Comparison of ENCODE assay signal across 11 cellular contexts in the genomic region with DNA sequence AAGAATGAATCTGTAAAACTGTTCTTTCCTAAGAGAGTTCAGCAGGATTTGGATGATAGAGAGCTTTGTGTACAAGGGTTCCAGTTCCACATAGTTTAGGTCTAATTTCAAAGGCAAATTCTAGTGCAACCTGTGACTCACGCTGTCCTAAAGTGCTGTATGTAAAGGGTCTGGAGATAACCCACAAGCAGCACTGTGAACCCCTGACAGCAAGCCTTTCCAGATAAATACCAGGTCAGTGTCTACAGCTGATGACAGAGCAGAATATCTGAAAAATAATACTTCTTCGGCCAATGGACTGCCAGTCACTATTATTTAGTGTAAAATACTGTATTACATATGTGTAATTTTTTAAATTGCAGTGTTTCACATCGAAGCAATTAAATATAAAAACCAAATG. TPM values are rescaled to one million over a fixed set of nuclear protein-coding genes. Genes with fewer than 3 reads are reported as not detected.
DNase-seq lines count a peak whose midpoint lies in the region; ATAC-seq and TF ChIP-seq lines count a peak whose summit lies in the region.
"Not testable (repeated sequence)": the region's sequence is repeated elsewhere in the genome, so short reads cannot be mapped to it uniquely, and the experiment has no call there.
"Had no signal": no experiment of that assay in that cellular context is flagged by ENCODE, and none has a peak within 500 bp of the region (broad histone marks: within the 10 kb centered on the region; RNA-seq: fewer than 3 reads in every experiment).

No MANE protein-coding gene starts in this region.

- RAD21 ChIA-PET in HCT116 (lab: Charles Lee; ENCODE audit: low non-redundant PET in 1 of 2, low total read pairs in 2 of 2, uncharacterized antibody in 2 of 2, unreplicated experiment in 2 of 2), result not testable (repeated sequence)

- H3K36me3 ChIP-seq in HCT116 (ENCODE audit: control insufficient read depth in 1 of 2, insufficient read depth in 2 of 2, low read length in 2 of 2) (peaks cover 14 to 26% of the 10 kb centered on the region in 2 experiments), PC-3 (ENCODE audit: low read depth, low read length) (peaks cover 38% of the 10 kb centered on the region), heart left ventricle (peaks cover 0 to 69% (median 55%) of the 10 kb centered on the region in 9 donors), mesodermal cell (ENCODE audit: control insufficient read depth, insufficient read depth, low read length) (peaks cover 42% of the 10 kb centered on the region)

- H4K20me1 ChIP-seq in HCT116 (ENCODE audit: insufficient read depth); PC-3 (ENCODE audit: low read length): not testable (repeated sequence)

- not testable (repeated sequence) for TF ChIP-seq CTCF in HCT116 (IDR thresholded peaks at IDR 0.05 in 2 of 3, conservative IDR thresholded peaks at IDR 0.05 in 1 of 3; ENCODE audit: borderline replicate concordance in 1 of 3, insufficient read depth in 1 of 3, low read depth in 2 of 3, low read length in 2 of 3); PC-3 (conservative IDR thresholded peaks at IDR 0.05; ENCODE audit: low read depth, low read length); VCaP (conservative IDR thresholded peaks at IDR 0.05); cardiac fibroblast (IDR thresholded peaks at IDR 0.05; ENCODE audit: low read depth, low read length); fibroblast of the aortic adventitia (IDR thresholded peaks at IDR 0.05; ENCODE audit: insufficient read depth, low read length); heart left ventricle (IDR thresholded peaks at IDR 0.05)

- POLR2A ChIA-PET in HCT116 (lab: Charles Lee); PC-3 (lab: Charles Lee; ENCODE audit: unreplicated experiment): not testable (repeated sequence)

- H3F3A ChIP-seq in PC-3 (ENCODE audit: low read length, unreplicated experiment), result not testable (repeated sequence)

- not testable (repeated sequence) for H3K9me3 ChIP-seq in HCT116 (ENCODE audit: control insufficient read depth in 1 of 2, insufficient read depth in 1 of 2, low read depth in 1 of 2, low read length in 2 of 2); PC-3 (ENCODE audit: low read length); heart left ventricle; mesodermal cell (ENCODE audit: control insufficient read depth, low read length)

- CTCF ChIA-PET in HCT116 (lab: Charles Lee); PC-3 (lab: Charles Lee): not testable (repeated sequence)

- TF ChIP-seq RAD21 in HCT116 (IDR thresholded peaks at IDR 0.05; ENCODE audit: low read depth), result not testable (repeated sequence)

- not testable (repeated sequence) for DNase-seq in HCT116 (ENCODE audit: low read depth, low spot score); PC-3; heart left ventricle
- DNase-seq in cardiac fibroblast (ENCODE audit: low read depth in 2 of 2) (peak; percentile 5 to 10), fibroblast of the aortic adventitia (ENCODE audit: low read depth) (peak; percentile 31), iris pigment epithelial cell (ENCODE audit: low read depth) (peak; percentile 68)

- H3K4me1 ChIP-seq in HCT116 (ENCODE audit: control insufficient read depth in 1 of 2, insufficient read depth in 2 of 2, low read length in 2 of 2); PC-3 (ENCODE audit: insufficient read depth, low read length): not testable (repeated sequence)
- H3K4me1 ChIP-seq in heart left ventricle (peaks cover 0 to 28% (median 3%) of the 10 kb centered on the region in 12 donors), mesodermal cell (ENCODE audit: control insufficient read depth, insufficient read depth, low read length, poor library complexity, severe bottlenecking) (peaks cover 16% of the 10 kb centered on the region)

- H2AFZ ChIP-seq in HCT116 (ENCODE audit: low read depth, low read length, poor library complexity, severe bottlenecking); PC-3 (ENCODE audit: low read length): not testable (repeated sequence)

- not testable (repeated sequence) for ATAC-seq in HCT116
- ATAC-seq in PC-3 (peak; percentile 70), heart left ventricle (peak; percentile 48 to 72 (median 58))

- not testable (repeated sequence) for H3K4me3 ChIP-seq in HCT116 (replicated peaks in 1 of 2; ENCODE audit: low read depth in 1 of 2, low read length in 2 of 2); PC-3 (ENCODE audit: low read length); cardiac fibroblast (replicated peaks in 1 of 2; ENCODE audit: low read depth in 2 of 2, low read length in 2 of 2); fibroblast of the aortic adventitia (ENCODE audit: low read depth, low read length); heart left ventricle; mesodermal cell (ENCODE audit: extremely low read depth, insufficient read depth, low read length, poor library complexity, severe bottlenecking)

- not testable (repeated sequence) for H3K9me2 ChIP-seq in HCT116 (ENCODE audit: insufficient read depth); PC-3 (replicated peaks; ENCODE audit: low read length)

- not testable (repeated sequence) for TF ChIP-seq POLR2A in HCT116 (IDR thresholded peaks at IDR 0.05; ENCODE audit: borderline replicate concordance, extremely low read depth, insufficient read depth, insufficient read length); heart left ventricle (IDR thresholded peaks at IDR 0.05)

- not testable (repeated sequence) for H3K27ac ChIP-seq in HCT116 (ENCODE audit: low read depth, low read length); PC-3 (ENCODE audit: low read length); heart left ventricle
- peak overlapping the region; percentile 86 for H3K27ac ChIP-seq in VCaP
- peak overlapping the region; percentile 85 for H3K27ac ChIP-seq in mesodermal cell (ENCODE audit: low read depth, low read length, severe bottlenecking)

- H3K4me2 ChIP-seq in HCT116 (ENCODE audit: low read length); PC-3 (ENCODE audit: low read length): not testable (repeated sequence)

- H3K27me3 ChIP-seq in HCT116 (ENCODE audit: insufficient read depth, low read length); PC-3 (ENCODE audit: low read length); heart left ventricle: not testable (repeated sequence)

- WGBS in heart left ventricle, 4 donors, result 58 to 67% (median 63%) methylated on average over 2 to 3 of the region's 3 CpGs
- WGBS in mesodermal cell (ENCODE audit: insufficient coverage in 2 of 2), 2 experiments, result 86% methylated on average over 1 of the region's 3 CpGs; no CpG with 5 or more reads in 1 of the 2 experiments

- BruUV-seq in HCT116 (replicated peaks; lab: Mats Ljungman, UMichigan), result TSS peak; percentile 3
- BruUV-seq in PC-3 (replicated peaks; lab: Mats Ljungman, UMichigan), result not testable (repeated sequence)

- H3K9ac ChIP-seq in HCT116 (ENCODE audit: low read length); PC-3 (ENCODE audit: low read length): not testable (repeated sequence)

- H3K79me2 ChIP-seq in HCT116 (ENCODE audit: insufficient read depth, low read length); PC-3 (ENCODE audit: low read length): not testable (repeated sequence)

- intact Hi-C loops in HCT116 (cut with micrococcal nuclease); PC-3 (cut with micrococcal nuclease); heart left ventricle (cut with DNase I): not testable (repeated sequence)

RNA-seq across cellular contexts. Expression of a gene that starts 16.0 kb away (rescaled TPM):
- 7.5 TPM for total RNA-seq in HCT116 (2021; ENCODE audit: unreplicated experiment)
- polyA plus RNA-seq in HCT116 (2012), result 4.4 and 4.5 TPM in 2 replicates
- 15.0 and 18.2 TPM in 2 replicates for total RNA-seq in PC-3 (2014; rRNA removed)
- total RNA-seq in fibroblast of the aortic adventitia (ENCODE audit: low replicate concordance), result 2.9 and 4.3 TPM in 2 replicates
- 1 to 10 TPM; 1.2 to 6.2 (median 3.3) TPM for total RNA-seq in heart left ventricle
- 1 to 10 TPM; 1.4 to 6.0 TPM for polyA plus RNA-seq in heart left ventricle
- polyA plus RNA-seq in mesodermal cell (2013, experiment 1 of 2), result 4.9 TPM
- 3.5 TPM for polyA plus RNA-seq in mesodermal cell (2013, experiment 2 of 2)

RNA-seq across cellular contexts. Expression of a gene that starts 30.3 kb away (rescaled TPM):
- 60.9 TPM for total RNA-seq in HCT116 (2021; ENCODE audit: unreplicated experiment)
- polyA plus RNA-seq in HCT116 (2012), result 48.6 and 50.9 TPM in 2 replicates
- 285 and 325 TPM in 2 replicates for total RNA-seq in PC-3 (2014; rRNA removed)
- 21.9 and 45.2 TPM in 2 replicates for total RNA-seq in fibroblast of the aortic adventitia (ENCODE audit: low replicate concordance)
- total RNA-seq in heart left ventricle, result 10 to 100 TPM; 42.8 to 65.5 (median 49.5) TPM
- 10 to 100 TPM; 26.4 to 59.6 TPM for polyA plus RNA-seq in heart left ventricle
- 81.1 TPM for polyA plus RNA-seq in mesodermal cell (2013, experiment 1 of 2)
- polyA plus RNA-seq in mesodermal cell (2013, experiment 2 of 2), result 68.9 TPM

RNA-seq across cellular contexts. Expression of a gene that starts 58.1 kb away (rescaled TPM):
- total RNA-seq in HCT116 (2021; ENCODE audit: unreplicated experiment), result 0.10 TPM
- 0.12 and 0.20 TPM in 2 replicates for polyA plus RNA-seq in HCT116 (2012)
- 0.06 TPM in 1 of 2 replicates, not detected in the other for total RNA-seq in PC-3 (2014; rRNA removed)
- total RNA-seq in fibroblast of the aortic adventitia (ENCODE audit: low replicate concordance), result not detected in 2 replicates
- 100 to 1,000 TPM; 129 to 649 (median 387) TPM for total RNA-seq in heart left ventricle
- polyA plus RNA-seq in heart left ventricle, result 100 to 1,000 TPM in 1 of 2 donors, 10 to 100 TPM in 1; 77.8 to 246 TPM
- polyA plus RNA-seq in mesodermal cell (2013, experiment 1 of 2), result 2.9 TPM
- polyA plus RNA-seq in mesodermal cell (2013, experiment 2 of 2), result 2.2 TPM
- total RNA-seq: A172; CD4-positive, CD25-positive, alpha-beta regulatory T cell; HT-29 had no signal
- polyA plus RNA-seq: CD4-positive, CD25-positive, alpha-beta regulatory T cell had no signal

Comparison
In these comparisons a context has a peak if more than half of its experiments do, and no peak if none do; other contexts are left out.
1. RNA of a gene that starts 58.1 kb away (total RNA-seq): 129 to 649 TPM in heart left ventricle; 0.10 TPM in HCT116 (single experiment), 0.06 TPM in PC-3 and not detected in fibroblast of the aortic adventitia; every median in the first group is over 100 times any median in the second.